ENCODE assay signal across 7 cellular contexts in the genomic region with DNA sequence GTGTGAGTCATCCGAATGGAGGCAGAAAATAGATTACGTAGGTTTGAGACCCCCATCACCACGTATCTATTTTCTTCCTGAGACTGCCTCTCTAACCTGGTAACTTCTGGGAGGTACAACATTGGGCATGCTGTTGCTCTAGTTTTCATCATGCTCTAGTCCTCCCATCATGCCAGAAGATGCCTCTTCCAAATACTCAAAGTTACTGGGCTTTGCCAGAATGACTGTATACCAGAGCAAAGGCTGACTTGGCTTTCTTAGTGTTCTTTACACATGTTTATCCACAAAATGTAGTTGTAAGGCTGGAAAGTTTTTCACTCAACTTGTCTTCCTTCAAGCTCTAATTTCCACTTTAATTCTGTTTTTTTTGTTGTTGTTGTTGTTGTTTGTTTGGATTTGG.
"Had no signal": no experiment of that assay in that cellular context is flagged by ENCODE, and none has a peak within 500 bp of the region (broad histone marks: within the 10 kb centered on the region; RNA-seq: fewer than 3 reads in every experiment).

No MANE protein-coding gene starts in this region.

- ATAC-seq: GM23338, HepG2 had no signal

- H3K9me3 Mint-ChIP-seq: GM23338, H9 had no signal

- H3K27ac ChIP-seq: HL-60, KMS-11 had no signal

- H3K4me3 ChIP-seq: GM23338 had no signal

- DNase-seq: H9, HCEC 1CT, KBM-7 had no signal

- H3K27ac Mint-ChIP-seq: GM23338, H9 had no signal

- H3K4me1 Mint-ChIP-seq: H9 had no signal

- H3K4me3 Mint-ChIP-seq: GM23338, H9 had no signal

- H2AFZ ChIP-seq: GM23338 had no signal

- H3K4me2 ChIP-seq: GM23338, KMS-11 had no signal

- H3K9ac ChIP-seq: KMS-11 had no signal
